Comparison of ENCODE assay signal across 10 cellular contexts in genomic region chr12:44286336-44286735, GRCh38.
DNase-seq lines count a peak whose midpoint lies in the region; ATAC-seq and TF ChIP-seq lines count a peak whose summit lies in the region.
"Had no signal": no experiment of that assay in that cellular context is flagged by ENCODE, and none has a peak within 500 bp of the region (broad histone marks: within the 10 kb centered on the region; RNA-seq: fewer than 3 reads in every experiment).

No MANE protein-coding gene starts in this region.

- intact Hi-C loops in heart right ventricle (cut with DNase I), result no loop called here

- H3K4me1 ChIP-seq in heart right ventricle, result peaks cover 0 to 8% (median 4%) of the 10 kb centered on the region in 9 donors
- H3K4me1 ChIP-seq: gastroesophageal sphincter had no signal

- no peaks in the 10 kb centered on the region for H3K36me3 ChIP-seq in heart right ventricle
- H3K36me3 ChIP-seq: gastroesophageal sphincter had no signal

- peak; percentile 60 for ATAC-seq in GM21576 (IDR thresholded peaks at IDR 0.05; ENCODE audit: unreplicated experiment)
- no peak for ATAC-seq in heart right ventricle
- ATAC-seq: gastroesophageal sphincter had no signal

- H3K27me3 ChIP-seq in heart right ventricle, result no peaks in the 10 kb centered on the region
- H3K27me3 ChIP-seq: gastroesophageal sphincter had no signal

- H3K4me3 ChIP-seq in fibroblast of pulmonary artery (replicated peaks; ENCODE audit: low read depth, low read length) (no peak overlapping the region), heart right ventricle (no peak overlapping the region)
- H3K4me3 ChIP-seq: gastroesophageal sphincter had no signal

- peaks cover 0 to 19% (median 0%) of the 10 kb centered on the region in 11 donors for H3K9me3 ChIP-seq in heart right ventricle

- TF ChIP-seq CTCF in fibroblast of pulmonary artery (IDR thresholded peaks at IDR 0.05; ENCODE audit: low read length, missing control alignments), result no peak
- no peak for TF ChIP-seq CTCF in heart right ventricle (IDR thresholded peaks at IDR 0.05)

- in situ Hi-C loops in G401 (cut with HindIII; ENCODE audit: low sequenced_read_pairs), result no loop called here

- 73 to 76% methylated on average over 2 of the region's 2 CpGs for WGBS in heart right ventricle, 2 donors

- DNase-seq in G401 (ENCODE audit: low spot score) (peak; percentile 15), NOMO-1 treated with dmso at 0.1 percent for 144 hours (lab: John Stamatoyannopoulos, UW; ENCODE audit: unreplicated experiment) (peak; percentile 23), fibroblast of pulmonary artery (ENCODE audit: low read depth) (peak; percentile 12), amygdala (lab: John Stamatoyannopoulos, UW) (no peak), heart right ventricle (no peak), NCI-H187 treated with DMSO at 0.1 percent for 48 hours (lab: John Stamatoyannopoulos, UW) (no peak), DMS53 treated with DMSO at 0.1 percent for 48 hours (lab: John Stamatoyannopoulos, UW; ENCODE audit: unreplicated experiment) (no peak)
- DNase-seq: NCI-H2171 treated with DMSO at 0.1 percent for 48 hours had no signal

- H3K27ac ChIP-seq in heart right ventricle, result no peak overlapping the region
- H3K27ac ChIP-seq: gastroesophageal sphincter had no signal

Comparison
In these comparisons a context has a peak if more than half of its experiments do, and no peak if none do; other contexts are left out.
1. DNase-seq: peak in G401 (single experiment), NOMO-1 treated with dmso at 0.1 percent for 144 hours (single experiment) and fibroblast of pulmonary artery (single experiment); none in amygdala (0 of 56), heart right ventricle (0 of 2), NCI-H187 treated with DMSO at 0.1 percent for 48 hours (single experiment) and DMS53 treated with DMSO at 0.1 percent for 48 hours (single experiment).